ENCODE assay signal across 1 cellular context in genomic region chr1:248838357-248839167, GRCh38.
TF ChIP-seq lines count a peak whose summit lies in the region.

No MANE protein-coding gene starts in this region.

TF ChIP-seq in WTC11, 78 proteins besides CTCF, POLR2A, EP300 and RAD21 (continued from another document):
- TF ChIP-seq HMGXB4 (CRISPR knock-in tag; IDR thresholded peaks at IDR 0.05) (peak; percentile 94), ZNF423 (CRISPR knock-in tag; IDR thresholded peaks at IDR 0.05) (no peak), ZNF425 (CRISPR knock-in tag; conservative IDR thresholded peaks at IDR 0.05) (no peak), PRDM15 (CRISPR knock-in tag; IDR thresholded peaks at IDR 0.05) (no peak), PRRX2 (CRISPR knock-in tag; IDR thresholded peaks at IDR 0.05) (no peak), ZNF317 (CRISPR knock-in tag; IDR thresholded peaks at IDR 0.05; ENCODE audit: borderline replicate concordance, low read depth) (no peak), EMX1 (CRISPR knock-in tag; IDR thresholded peaks at IDR 0.05) (no peak), AR (CRISPR knock-in tag; IDR thresholded peaks at IDR 0.05) (no peak), TP53 (CRISPR knock-in tag; IDR thresholded peaks at IDR 0.05) (no peak), FOXP1 (CRISPR knock-in tag; IDR thresholded peaks at IDR 0.05; ENCODE audit: borderline replicate concordance) (peak; percentile 53; the same call in 1 of the 2 replicates), NFYB (CRISPR knock-in tag; conservative IDR thresholded peaks at IDR 0.05; ENCODE audit: low read depth) (peak; percentile 59; the same call in 1 of the 2 replicates), NR2C2 (CRISPR knock-in tag; IDR thresholded peaks at IDR 0.05) (no peak; the same call in 1 of the 2 replicates), HMGA2 (CRISPR knock-in tag; IDR thresholded peaks at IDR 0.05) (no peak), IRF1 (CRISPR knock-in tag; IDR thresholded peaks at IDR 0.05) (0 out of 2 replicates have a peak, but pooled peaks have one; percentile 25), GRHL2 (CRISPR knock-in tag; IDR thresholded peaks at IDR 0.05; ENCODE audit: insufficient replicate concordance, severe bottlenecking) (no peak), ZSCAN18 (CRISPR knock-in tag; IDR thresholded peaks at IDR 0.05) (no peak), ZNF121 (CRISPR knock-in tag; IDR thresholded peaks at IDR 0.05) (no peak)
